15 cellular contexts compared by ENCODE assay signal in genomic region chr20:23233341-23233740, GRCh38.
"Had no signal": no experiment of that assay in that cellular context is flagged by ENCODE, and none has a peak within 500 bp of the region (broad histone marks: within the 10 kb centered on the region; RNA-seq: fewer than 3 reads in every experiment).

No MANE protein-coding gene starts in this region.

- ATAC-seq: foreskin keratinocyte; left colon; left ventricle myocardium superior; naive thymus-derived CD8-positive, alpha-beta T cell; right cardiac atrium had no signal

- H3K27ac ChIP-seq: foreskin keratinocyte, ovary, uterus had no signal

- H3K4me3 Mint-ChIP-seq: naive thymus-derived CD8-positive, alpha-beta T cell; neural crest cell had no signal

- DNase-seq: dermis blood vessel endothelial cell; foreskin keratinocyte; left colon; left ventricle myocardium superior; mesendoderm; naive thymus-derived CD8-positive, alpha-beta T cell; nucleus accumbens; ovary; right cardiac atrium; stimulated activated CD4-positive, alpha-beta T cell treated with anti-CD3 and anti-CD28 coated beads, Interleukin-2, amount 100 ng/mL, for 48 hours; stimulated activated naive CD4-positive, alpha-beta T cell treated with Interleukin-2 at 50 U/mL for 16 hours; trophoblast cell; uterus had no signal

- H3K27me3 ChIP-seq: ovary, uterus had no signal

- H3K4me1 ChIP-seq: foreskin keratinocyte, uterus had no signal

- H3K27ac Mint-ChIP-seq: naive thymus-derived CD8-positive, alpha-beta T cell had no signal

- H3K9me3 ChIP-seq: ovary, uterus had no signal

- H3K4me1 Mint-ChIP-seq: neural crest cell had no signal

- H3K36me3 ChIP-seq: ovary, uterus had no signal

- H3K4me3 ChIP-seq: lung, ovary, uterus had no signal
